ENCODE assay signal across 17 cellular contexts in the genomic region with DNA sequence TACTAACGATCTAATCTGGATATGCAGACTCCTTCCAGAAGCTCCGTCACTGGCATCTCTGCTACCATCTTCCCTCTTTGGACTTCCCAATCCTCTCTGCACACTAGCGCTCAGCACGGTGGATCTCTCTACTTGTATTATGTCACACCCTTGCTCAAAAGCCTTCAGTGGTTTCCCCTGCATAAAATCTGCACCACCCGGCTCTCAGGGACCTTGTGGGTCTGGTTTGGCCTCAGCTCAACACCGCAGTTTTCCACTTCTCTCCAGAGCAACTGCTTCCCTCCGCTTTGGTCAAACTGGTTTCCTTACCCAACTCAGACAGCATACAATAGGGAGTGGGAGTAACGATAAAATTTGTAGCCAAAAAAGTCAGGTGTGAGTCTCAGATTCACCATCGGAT. TPM values are rescaled to one million over a fixed set of nuclear protein-coding genes. Genes with fewer than 3 reads are reported as not detected.
DNase-seq lines count a peak whose midpoint lies in the region; ATAC-seq and TF ChIP-seq lines count a peak whose summit lies in the region.
"Had no signal": no experiment of that assay in that cellular context is flagged by ENCODE, and none has a peak within 500 bp of the region (broad histone marks: within the 10 kb centered on the region; RNA-seq: fewer than 3 reads in every experiment).

No MANE protein-coding gene starts in this region.

- no peak overlapping the region for H3K9ac ChIP-seq in OCI-LY3 (ENCODE audit: low read length)

- H2AFZ ChIP-seq in OCI-LY3 (ENCODE audit: low read depth, low read length) = no peak overlapping the region

- H3K4me1 Mint-ChIP-seq in IgD-negative memory B cell = peaks cover 52 to 80% (median 68%) of the 10 kb centered on the region in 3 donors

- no peaks in the 10 kb centered on the region for H3K9me3 ChIP-seq in OCI-LY3 (ENCODE audit: insufficient read depth, low read length)
- H3K9me3 ChIP-seq: BE2C had no signal

- H3K36me3 ChIP-seq in OCI-LY3 (replicated peaks; ENCODE audit: low read depth, low read length) = no peaks in the 10 kb centered on the region
- H3K36me3 ChIP-seq: BE2C had no signal

- no peaks in the 10 kb centered on the region for H3K36me3 Mint-ChIP-seq in IgD-negative memory B cell
- H3K36me3 Mint-ChIP-seq: CD4-positive, alpha-beta memory T cell had no signal

- peak overlapping the region; percentile 96; the same call in 1 of the 2 replicates for H3K27ac ChIP-seq in 22Rv1
- H3K27ac ChIP-seq in OCI-LY3 (ENCODE audit: low read length) = no peak overlapping the region
- H3K27ac ChIP-seq: SK-N-MC had no signal

- ATAC-seq in HG03045 (IDR thresholded peaks at IDR 0.05; ENCODE audit: unreplicated experiment) (no peak), GM18873 (IDR thresholded peaks at IDR 0.05; ENCODE audit: low FRiP score, unreplicated experiment) (no peak)

- peak overlapping the region; percentile 66 for H3K4me3 ChIP-seq in OCI-LY3 (ENCODE audit: low read length)
- H3K4me3 ChIP-seq: SK-N-MC had no signal

- H3K4me1 ChIP-seq in OCI-LY3 (ENCODE audit: low read length) = peaks cover 75% of the 10 kb centered on the region

- peaks cover 9% of the 10 kb centered on the region for H3K27me3 Mint-ChIP-seq in IgD-negative memory B cell

- peak overlapping the region; percentile 85 for H3K4me2 ChIP-seq in OCI-LY3 (ENCODE audit: low read length)

- peaks cover 59% of the 10 kb centered on the region for H3K27me3 ChIP-seq in OCI-LY3 (ENCODE audit: low read depth, low read length)
- H3K27me3 ChIP-seq: BE2C had no signal

- H4K20me1 ChIP-seq in OCI-LY3 (ENCODE audit: insufficient read depth, low read length) = no peaks in the 10 kb centered on the region

- peak; percentile 17 for DNase-seq in myocyte (ENCODE audit: low read depth)
- DNase-seq in EL = no peak
- no peak for DNase-seq in stimulated activated CD4-positive, alpha-beta T cell treated with anti-CD3 and anti-CD28 coated beads, Interleukin-1b, Interleukin-23, amount 100 ng/mL, for 48 hours
- DNase-seq: BE2C; CD4-positive, alpha-beta memory T cell; NCI-H1417; NCI-H1930; NCI-H2171; NCI-H526; OCI-M1; SHP77 had no signal

- peaks cover 0 to 3% (median 0%) of the 10 kb centered on the region in 3 donors for H3K9me3 Mint-ChIP-seq in IgD-negative memory B cell
- H3K9me3 Mint-ChIP-seq: CD4-positive, alpha-beta memory T cell had no signal

- no peaks in the 10 kb centered on the region for H3K79me2 ChIP-seq in OCI-LY3 (ENCODE audit: low read length)

- peak overlapping the region; percentile 71 to 93 (median 74) for H3K4me3 Mint-ChIP-seq in IgD-negative memory B cell
- H3K4me3 Mint-ChIP-seq: CD4-positive, alpha-beta memory T cell had no signal

- TF ChIP-seq CTCF in 22Rv1 (IDR thresholded peaks at IDR 0.05) = no peak
- no peak for TF ChIP-seq CTCF in OCI-LY3 (IDR thresholded peaks at IDR 0.05; ENCODE audit: low read depth, low read length)

- H3K27ac Mint-ChIP-seq in IgD-negative memory B cell = peak overlapping the region; percentile 78 to 97 (median 93)

RNA-seq across cellular contexts. Expression of a gene that starts 30.7 kb away (rescaled TPM):
- polyA plus RNA-seq in IgD-negative memory B cell = 8.5 TPM
- 5.5 and 9.0 TPM in 2 replicates for total RNA-seq in myocyte
- polyA plus RNA-seq in myocyte (2012) = 8.0 TPM
- total RNA-seq: CD4-positive, alpha-beta memory T cell had no signal
